In genomic region chr6:31453259-31453658, GRCh38 we compare ENCODE assay signal across 29 cellular contexts. TPM values are rescaled to one million over a fixed set of nuclear protein-coding genes. Genes with fewer than 3 reads are reported as not detected.
A peak's percentile ranks its signal among the peaks of the same experiment; 100 is the strongest.
DNase-seq lines count a peak whose midpoint lies in the region; ATAC-seq, FAIRE-seq and TF ChIP-seq lines count a peak whose summit lies in the region.
"Had no signal": no experiment of that assay in that cellular context is flagged by ENCODE, and none has a peak within 500 bp of the region (broad histone marks: within the 10 kb centered on the region; RNA-seq: fewer than 3 reads in every experiment).

No MANE protein-coding gene starts in this region.

- H3K9me3 ChIP-seq in K562 (replicated peaks; ENCODE audit: control insufficient read depth, insufficient read depth, low read depth, low read length) (no peaks in the 10 kb centered on the region), left lung (peaks cover 0 to 15% of the 10 kb centered on the region in 2 donors)
- H3K9me3 ChIP-seq: right lobe of liver had no signal

- TF ChIP-seq CTCF in NB4 (IDR thresholded peaks at IDR 0.05; ENCODE audit: low read depth, low read length) (no peak), K562 (IDR thresholded peaks at IDR 0.05 in 2 of 3, conservative IDR thresholded peaks at IDR 0.05 in 1 of 3; ENCODE audit: insufficient read depth in 2 of 3, low read depth in 1 of 3, low read length in 3 of 3) (no peak), left lung (IDR thresholded peaks at IDR 0.05) (no peak)

- POLR2A ChIA-PET in K562 (lab: Yijun Ruan, JAX) = no interaction called here

- no peak overlapping the region for H3K4me3 ChIP-seq in NB4 (ENCODE audit: low read depth, low read length)
- H3K4me3 ChIP-seq in K562 = no peak overlapping the region
- H3K4me3 ChIP-seq in left lung = no peak overlapping the region
- H3K4me3 ChIP-seq: cardiac muscle cell, gastroesophageal sphincter, right lobe of liver, SK-N-MC had no signal

- H4K20me1 ChIP-seq in K562 (replicated peaks; ENCODE audit: control insufficient read depth, insufficient read depth, low read length) = no peaks in the 10 kb centered on the region

- TF ChIP-seq POLR2A in NB4 (IDR thresholded peaks at IDR 0.05; ENCODE audit: extremely low read depth, insufficient read length) (no peak), K562 (conservative IDR thresholded peaks at IDR 0.05) (no peak)

- 2% methylated on average over 2 of the region's 2 CpGs for WGBS in K562 (ENCODE audit: insufficient coverage, low coverage, missing lambda C conversion rate)

- FAIRE-seq in K562 (lab: Jason Lieb, UNC) = no peak
- FAIRE-seq: GM12891 had no signal

- H3K9ac ChIP-seq in K562 (ENCODE audit: insufficient read depth in 1 of 2, low read depth in 2 of 2, low read length in 2 of 2) = no peak overlapping the region

- ATAC-seq in K562 (no peak), left lung (peak; percentile 27), HG02610 (IDR thresholded peaks at IDR 0.05; ENCODE audit: unreplicated experiment) (no peak), GM19455 (IDR thresholded peaks at IDR 0.05; ENCODE audit: unreplicated experiment) (no peak)
- ATAC-seq: activated T-helper 17 cell treated with anti-CD3 and anti-CD28 coated beads, Interleukin-2, amount 50 U/mL, for 72 hours; effector memory CD8-positive, alpha-beta T cell; gastroesophageal sphincter; left colon; stimulated activated effector memory CD8-positive, alpha-beta T cell treated with anti-CD3 and anti-CD28 coated beads, Interleukin-12 subunit alpha, Interleukin-12 subunit beta, amount 100 ng/mL, for 72 hours; T-helper 17 cell had no signal

- CTCF ChIA-PET in K562 (lab: Yijun Ruan, JAX; ENCODE audit: low intra/inter-chr PET ratio) = no interaction called here

- peak; percentile 11 for DNase-seq in EH (ENCODE audit: low read depth)
- peak; percentile 72 for DNase-seq in NB4 (ENCODE audit: low read depth)
- no peak for DNase-seq in K562 (ENCODE audit: extremely low read depth in 1 of 4, low spot score in 3 of 4)
- no peak for DNase-seq in left lung
- DNase-seq in DMS153 treated with DMSO at 0.1 percent for 48 hours (lab: John Stamatoyannopoulos, UW; ENCODE audit: unreplicated experiment) = no peak
- DNase-seq in AG20443 (ENCODE audit: low spot score) = no peak
- DNase-seq: activated CD4-positive, alpha-beta memory T cell treated with anti-CD3 and anti-CD28 coated beads, Interleukin-2, amount 10 ng/mL, durations not matched to agents 7 days and 5 days; activated CD4-positive, alpha-beta T cell treated with anti-CD3 and anti-CD28 coated beads for 1 hour; activated naive CD4-positive, alpha-beta T cell treated with anti-CD3 and anti-CD28 coated beads, Interleukin-2, amount 50 U/mL, for 16 hours; cortex of kidney; effector memory CD8-positive, alpha-beta T cell; EL; hippocampal formation; left colon; mesenchymal stem cell; NCI-H524 treated with DMSO at 0.1 percent for 48 hours; right lobe of liver; stimulated activated CD4-positive, alpha-beta T cell treated with anti-CD3 and anti-CD28 coated beads, Interleukin-4, amount 100 ng/mL, for 24 hours; T-helper 17 cell had no signal

- no TSS peak for BruUV-seq in K562 (replicated peaks; lab: Mats Ljungman, UMichigan)

- H3K4me1 ChIP-seq in K562 (replicated peaks in 1 of 2; ENCODE audit: control insufficient read depth in 2 of 2, insufficient read depth in 2 of 2, low read length in 2 of 2) (no peaks in the 10 kb centered on the region), left lung (no peaks in the 10 kb centered on the region)
- H3K4me1 ChIP-seq: gastroesophageal sphincter, right lobe of liver had no signal

- in situ Hi-C loops in K562 (cut with MboI) = no loop called here

- no peak for TF ChIP-seq EP300 in K562 (IDR thresholded peaks at IDR 0.05; ENCODE audit: low read length)

- no peak overlapping the region for H3K4me2 ChIP-seq in K562 (ENCODE audit: insufficient read depth, low read length)

- H3K36me3 ChIP-seq in K562 (ENCODE audit: control insufficient read depth, insufficient read depth, low read length) (no peaks in the 10 kb centered on the region), left lung (no peaks in the 10 kb centered on the region)
- H3K36me3 ChIP-seq: cardiac muscle cell, gastroesophageal sphincter, right lobe of liver had no signal

- H3K27me3 ChIP-seq in K562 (ENCODE audit: control insufficient read depth in 2 of 2, insufficient read depth in 2 of 2, low read length in 2 of 2) (peaks cover 0 to 7% of the 10 kb centered on the region in 2 experiments; a peak in 3 of 5 replicates), left lung (no peaks in the 10 kb centered on the region)
- H3K27me3 ChIP-seq: gastroesophageal sphincter, right lobe of liver had no signal

- no peak overlapping the region for H2AFZ ChIP-seq in K562 (ENCODE audit: low read depth, low read length)

- no peaks in the 10 kb centered on the region for H3K9me1 ChIP-seq in K562 (ENCODE audit: control insufficient read depth, insufficient read depth, low read length)

- H3K79me2 ChIP-seq in K562 (ENCODE audit: control insufficient read depth, insufficient read depth, low read length) = no peaks in the 10 kb centered on the region

- intact Hi-C loops in K562 (cut with micrococcal nuclease) = no loop called here
- intact Hi-C loops in left lung (cut with DNase I) = no loop called here

- TF ChIP-seq RAD21 in K562 (CRISPR knock-in tag; conservative IDR thresholded peaks at IDR 0.05 in 1 of 2, IDR thresholded peaks at IDR 0.05 in 1 of 2) = no peak

- H3K27ac ChIP-seq in K562 (ENCODE audit: extremely low read depth, low read depth, low read length) (no peak overlapping the region), left lung (no peak overlapping the region)
- H3K27ac ChIP-seq: C4-2B, cardiac muscle cell, gastroesophageal sphincter, right lobe of liver, RWPE1, SK-N-MC had no signal

TF ChIP-seq in K562, 482 proteins besides CTCF, POLR2A, EP300 and RAD21:
- TF ChIP-seq RB1 (IDR thresholded peaks at IDR 0.05; ENCODE audit: low read depth) (no peak), CEBPG (CRISPR knock-in tag; IDR thresholded peaks at IDR 0.05) (no peak), CEBPG (tag; conservative IDR thresholded peaks at IDR 0.05 in 1 of 2, IDR thresholded peaks at IDR 0.05 in 1 of 2) (peak in 1 of 2 experiments; percentile 42; a peak in 2 of 4 replicates), LARP7 (IDR thresholded peaks at IDR 0.05) (no peak), CEBPB (tag; IDR thresholded peaks at IDR 0.05) (peak; percentile 54)
TF ChIP-seq in K562: peak in this region for 2.

RNA-seq across cellular contexts. Expression of gene MICB, which starts 44.7 kb away (rescaled TPM):
- 34.9 and 52.1 TPM in 2 replicates for total RNA-seq in K562 (2011; cell fraction: chromatin; rRNA removed; ENCODE audit: low replicate concordance)
- total RNA-seq in K562 (2011; cell fraction: nucleolus; rRNA removed) = 45.0 and 45.7 TPM in 2 replicates
- total RNA-seq in K562 (2011; cell fraction: nucleoplasm; rRNA removed) = 44.4 and 50.8 TPM in 2 replicates
- total RNA-seq in K562 (2014; rRNA removed) (18.5 and 21.8 TPM in 2 replicates), K562 (2014; rRNA removed; fragmentation: Illumina TruSeq; extraction: Trizol) (16.5 and 18.8 TPM in 2 replicates), K562 (2015; rRNA removed; fragmentation: Illumina TruSeq; extraction: Trizol) (19.8 and 20.6 TPM in 2 replicates), K562 (2021) (21.0 and 23.2 TPM in 2 replicates), left lung (10 to 100 TPM; 11.2 to 11.3 TPM)
- polyA plus RNA-seq in K562 (2011; rRNA removed) (25.0 and 32.6 TPM in 2 replicates), K562 (2014; fragmentation: Illumina TruSeq; extraction: Trizol) (27.7 and 34.5 TPM in 2 replicates), K562 (2014; fragmentation: Nextera tagmentation; extraction: Ambion mirVana) (10 to 100 TPM; 13.3 to 18.9 TPM), K562 (2014; rRNA removed) (21.5 and 24.0 TPM in 2 replicates)
- polyA plus RNA-seq in K562 (2011; cell fraction: cytosol; rRNA removed) = 32.5 and 47.5 TPM in 2 replicates
- 29.0 and 29.3 TPM in 2 replicates for polyA plus RNA-seq in K562 (2011; cell fraction: nucleus; rRNA removed)
- 16.5 and 30.9 TPM in 2 replicates for polyA plus RNA-seq in K562 (2012)
- polyA minus RNA-seq in K562 (2011; rRNA and poly(A)+ RNA removed) = 37.4 and 40.1 TPM in 2 replicates
- 21.2 and 28.8 TPM in 2 replicates for polyA minus RNA-seq in K562 (2011; cell fraction: cytosol; rRNA and poly(A)+ RNA removed)
- polyA minus RNA-seq in K562 (2011; cell fraction: nucleus; rRNA and poly(A)+ RNA removed) = 6.1 and 9.4 TPM in 2 replicates

RNA-seq across cellular contexts. Expression of gene MICA, which starts 49.9 kb away (rescaled TPM):
- 35.0 and 75.6 TPM in 2 replicates for total RNA-seq in K562 (2011; cell fraction: chromatin; rRNA removed; ENCODE audit: low replicate concordance)
- total RNA-seq in K562 (2011; cell fraction: nucleolus; rRNA removed) = 77.2 and 77.4 TPM in 2 replicates
- 59.2 and 67.5 TPM in 2 replicates for total RNA-seq in K562 (2011; cell fraction: nucleoplasm; rRNA removed)
- 22.0 and 25.4 TPM in 2 replicates for total RNA-seq in K562 (2014; rRNA removed)
- 13.6 and 16.1 TPM in 2 replicates for total RNA-seq in K562 (2014; rRNA removed; fragmentation: Illumina TruSeq; extraction: Trizol)
- 16.1 and 16.7 TPM in 2 replicates for total RNA-seq in K562 (2015; rRNA removed; fragmentation: Illumina TruSeq; extraction: Trizol)
- 11.4 and 11.8 TPM in 2 replicates for total RNA-seq in K562 (2021)
- polyA plus RNA-seq in K562 (2011; rRNA removed) = 24.6 and 32.7 TPM in 2 replicates
- polyA plus RNA-seq in K562 (2011; cell fraction: cytosol; rRNA removed) = 27.7 and 40.0 TPM in 2 replicates
- 50.2 and 51.7 TPM in 2 replicates for polyA plus RNA-seq in K562 (2011; cell fraction: nucleus; rRNA removed)
- 14.4 and 20.5 TPM in 2 replicates for polyA plus RNA-seq in K562 (2012)
- polyA plus RNA-seq in K562 (2014; fragmentation: Illumina TruSeq; extraction: Trizol) = 19.5 and 19.6 TPM in 2 replicates
- polyA plus RNA-seq in K562 (2014; fragmentation: Nextera tagmentation; extraction: Ambion mirVana) = 10 to 100 TPM; 13.5 to 18.0 TPM
- polyA plus RNA-seq in K562 (2014; rRNA removed) = 15.3 and 20.2 TPM in 2 replicates
- polyA minus RNA-seq in K562 (2011; rRNA and poly(A)+ RNA removed) = 26.3 and 28.2 TPM in 2 replicates
- 12.5 and 16.1 TPM in 2 replicates for polyA minus RNA-seq in K562 (2011; cell fraction: cytosol; rRNA and poly(A)+ RNA removed)
- 8.2 and 14.7 TPM in 2 replicates for polyA minus RNA-seq in K562 (2011; cell fraction: nucleus; rRNA and poly(A)+ RNA removed)
- 10 to 100 TPM; 29.4 to 30.1 TPM for total RNA-seq in left lung

Comparison
In these comparisons a context has a peak if more than half of its experiments do, and no peak if none do; other contexts are left out.
1. DNase-seq: peak in EH (single experiment) and NB4 (single experiment); none in K562 (0 of 4), left lung (0 of 2), DMS153 treated with DMSO at 0.1 percent for 48 hours (single experiment) and AG20443 (single experiment).